ENCODE assay signal across 1 cellular context in genomic region chr5:40841068-40841805, GRCh38.
TF ChIP-seq lines count a peak whose summit lies in the region.

CARD6 (plus strand) TSS chr5:40841367; CDS start chr5:40841383, 16 bp downstream.

TF ChIP-seq in WTC11, 78 proteins besides CTCF, POLR2A, EP300 and RAD21 (continued from another document):
- TF ChIP-seq, protein P1, sequence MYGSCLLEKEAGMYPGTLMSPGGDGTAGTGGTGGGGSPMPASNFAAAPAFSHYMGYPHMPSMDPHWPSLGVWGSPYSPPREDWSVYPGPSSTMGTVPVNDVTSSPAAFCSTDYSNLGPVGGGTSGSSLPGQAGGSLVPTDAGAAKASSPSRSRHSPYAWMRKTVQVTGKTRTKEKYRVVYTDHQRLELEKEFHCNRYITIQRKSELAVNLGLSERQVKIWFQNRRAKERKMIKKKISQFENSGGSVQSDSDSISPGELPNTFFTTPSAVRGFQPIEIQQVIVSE (CRISPR knock-in tag; IDR thresholded peaks at IDR 0.05; ENCODE audit: borderline replicate concordance) = no peak
- TF ChIP-seq KAT7 (CRISPR knock-in tag; IDR thresholded peaks at IDR 0.05; ENCODE audit: borderline replicate concordance) (no peak), CREB1 (CRISPR knock-in tag; IDR thresholded peaks at IDR 0.05) (no peak), GTF2I (CRISPR knock-in tag; conservative IDR thresholded peaks at IDR 0.05) (no peak), ATF3 (CRISPR knock-in tag; conservative IDR thresholded peaks at IDR 0.05) (no peak)
- TF ChIP-seq, protein P2, sequence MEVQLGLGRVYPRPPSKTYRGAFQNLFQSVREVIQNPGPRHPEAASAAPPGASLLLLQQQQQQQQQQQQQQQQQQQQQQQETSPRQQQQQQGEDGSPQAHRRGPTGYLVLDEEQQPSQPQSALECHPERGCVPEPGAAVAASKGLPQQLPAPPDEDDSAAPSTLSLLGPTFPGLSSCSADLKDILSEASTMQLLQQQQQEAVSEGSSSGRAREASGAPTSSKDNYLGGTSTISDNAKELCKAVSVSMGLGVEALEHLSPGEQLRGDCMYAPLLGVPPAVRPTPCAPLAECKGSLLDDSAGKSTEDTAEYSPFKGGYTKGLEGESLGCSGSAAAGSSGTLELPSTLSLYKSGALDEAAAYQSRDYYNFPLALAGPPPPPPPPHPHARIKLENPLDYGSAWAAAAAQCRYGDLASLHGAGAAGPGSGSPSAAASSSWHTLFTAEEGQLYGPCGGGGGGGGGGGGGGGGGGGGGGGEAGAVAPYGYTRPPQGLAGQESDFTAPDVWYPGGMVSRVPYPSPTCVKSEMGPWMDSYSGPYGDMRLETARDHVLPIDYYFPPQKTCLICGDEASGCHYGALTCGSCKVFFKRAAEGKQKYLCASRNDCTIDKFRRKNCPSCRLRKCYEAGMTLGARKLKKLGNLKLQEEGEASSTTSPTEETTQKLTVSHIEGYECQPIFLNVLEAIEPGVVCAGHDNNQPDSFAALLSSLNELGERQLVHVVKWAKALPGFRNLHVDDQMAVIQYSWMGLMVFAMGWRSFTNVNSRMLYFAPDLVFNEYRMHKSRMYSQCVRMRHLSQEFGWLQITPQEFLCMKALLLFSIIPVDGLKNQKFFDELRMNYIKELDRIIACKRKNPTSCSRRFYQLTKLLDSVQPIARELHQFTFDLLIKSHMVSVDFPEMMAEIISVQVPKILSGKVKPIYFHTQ (CRISPR knock-in tag; IDR thresholded peaks at IDR 0.05) = no peak
- TF ChIP-seq, protein P3, sequence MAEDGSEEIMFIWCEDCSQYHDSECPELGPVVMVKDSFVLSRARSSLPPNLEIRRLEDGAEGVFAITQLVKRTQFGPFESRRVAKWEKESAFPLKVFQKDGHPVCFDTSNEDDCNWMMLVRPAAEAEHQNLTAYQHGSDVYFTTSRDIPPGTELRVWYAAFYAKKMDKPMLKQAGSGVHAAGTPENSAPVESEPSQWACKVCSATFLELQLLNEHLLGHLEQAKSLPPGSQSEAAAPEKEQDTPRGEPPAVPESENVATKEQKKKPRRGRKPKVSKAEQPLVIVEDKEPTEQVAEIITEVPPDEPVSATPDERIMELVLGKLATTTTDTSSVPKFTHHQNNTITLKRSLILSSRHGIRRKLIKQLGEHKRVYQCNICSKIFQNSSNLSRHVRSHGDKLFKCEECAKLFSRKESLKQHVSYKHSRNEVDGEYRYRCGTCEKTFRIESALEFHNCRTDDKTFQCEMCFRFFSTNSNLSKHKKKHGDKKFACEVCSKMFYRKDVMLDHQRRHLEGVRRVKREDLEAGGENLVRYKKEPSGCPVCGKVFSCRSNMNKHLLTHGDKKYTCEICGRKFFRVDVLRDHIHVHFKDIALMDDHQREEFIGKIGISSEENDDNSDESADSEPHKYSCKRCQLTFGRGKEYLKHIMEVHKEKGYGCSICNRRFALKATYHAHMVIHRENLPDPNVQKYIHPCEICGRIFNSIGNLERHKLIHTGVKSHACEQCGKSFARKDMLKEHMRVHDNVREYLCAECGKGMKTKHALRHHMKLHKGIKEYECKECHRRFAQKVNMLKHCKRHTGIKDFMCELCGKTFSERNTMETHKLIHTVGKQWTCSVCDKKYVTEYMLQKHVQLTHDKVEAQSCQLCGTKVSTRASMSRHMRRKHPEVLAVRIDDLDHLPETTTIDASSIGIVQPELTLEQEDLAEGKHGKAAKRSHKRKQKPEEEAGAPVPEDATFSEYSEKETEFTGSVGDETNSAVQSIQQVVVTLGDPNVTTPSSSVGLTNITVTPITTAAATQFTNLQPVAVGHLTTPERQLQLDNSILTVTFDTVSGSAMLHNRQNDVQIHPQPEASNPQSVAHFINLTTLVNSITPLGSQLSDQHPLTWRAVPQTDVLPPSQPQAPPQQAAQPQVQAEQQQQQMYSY (CRISPR knock-in tag; IDR thresholded peaks at IDR 0.05) = no peak
